24 cellular contexts compared by ENCODE assay signal in the genomic region with DNA sequence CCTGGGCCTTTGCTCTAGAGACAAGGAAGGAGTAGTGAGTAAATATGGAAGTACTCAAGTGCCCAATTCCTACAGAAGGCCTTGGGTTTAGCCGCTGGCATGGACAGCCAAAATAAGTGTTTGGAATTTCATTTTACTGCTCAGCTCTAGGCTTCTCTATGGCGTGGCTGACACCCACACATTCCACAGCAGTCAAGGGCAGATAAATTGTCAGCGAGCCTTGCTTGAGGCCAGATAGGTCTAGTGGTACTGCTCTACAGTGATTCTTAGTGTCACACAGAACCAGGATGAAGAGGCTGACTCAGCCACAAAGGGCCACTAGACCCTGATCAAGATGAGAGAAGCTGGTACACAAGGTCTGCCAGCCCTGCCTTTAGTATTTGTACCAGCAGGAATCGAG.
DNase-seq lines count a peak whose midpoint lies in the region; ATAC-seq and TF ChIP-seq lines count a peak whose summit lies in the region.
"Had no signal": no experiment of that assay in that cellular context is flagged by ENCODE, and none has a peak within 500 bp of the region (broad histone marks: within the 10 kb centered on the region; RNA-seq: fewer than 3 reads in every experiment).

No MANE protein-coding gene starts in this region.

- H3K27me3 ChIP-seq in ACC112 (ENCODE audit: insufficient read depth, low read length), result no peaks in the 10 kb centered on the region
- H3K27me3 ChIP-seq in Karpas-422 (ENCODE audit: low read length), result no peaks in the 10 kb centered on the region
- H3K27me3 ChIP-seq in heart right ventricle, result no peaks in the 10 kb centered on the region
- H3K27me3 ChIP-seq: BLaER1, dorsolateral prefrontal cortex, suprapubic skin had no signal

- no peak for TF ChIP-seq CTCF in heart right ventricle (IDR thresholded peaks at IDR 0.05)

- H4K20me1 ChIP-seq in Karpas-422 (ENCODE audit: insufficient read depth, low read depth, low read length), result no peaks in the 10 kb centered on the region
- H4K20me1 ChIP-seq: BLaER1 had no signal

- H3K4me3 ChIP-seq in ACC112 (ENCODE audit: low read depth, low read length) (no peak overlapping the region), Karpas-422 (ENCODE audit: low read length) (no peak overlapping the region), heart right ventricle (no peak overlapping the region)
- H3K4me3 ChIP-seq: BLaER1, dorsolateral prefrontal cortex, suprapubic skin had no signal

- H2AFZ ChIP-seq in ACC112 (ENCODE audit: low read length, unreplicated experiment) (no peak overlapping the region), Karpas-422 (ENCODE audit: low read length) (no peak overlapping the region; the same call in 1 of the 2 replicates)

- H3K79me2 ChIP-seq in ACC112 (ENCODE audit: control insufficient read depth, insufficient read depth, low read length, unreplicated experiment) (no peaks in the 10 kb centered on the region), Karpas-422 (ENCODE audit: low read length) (no peaks in the 10 kb centered on the region)

- H3K9me2 ChIP-seq in Karpas-422 (replicated peaks; ENCODE audit: insufficient read depth, low read length), result no peaks in the 10 kb centered on the region

- H3K4me1 ChIP-seq in ACC112 (ENCODE audit: control insufficient read depth, insufficient read depth, low read length, unreplicated experiment) (peaks cover 45% of the 10 kb centered on the region), Karpas-422 (ENCODE audit: low read length) (peaks cover 78% of the 10 kb centered on the region), heart right ventricle (peaks cover 0 to 16% (median 6%) of the 10 kb centered on the region in 9 donors)
- H3K4me1 ChIP-seq: BLaER1 had no signal

- peak in 6 of 8 donors; percentile 47 to 71 (median 58) for ATAC-seq in heart right ventricle
- no peak for ATAC-seq in GM21447 (IDR thresholded peaks at IDR 0.05; ENCODE audit: unreplicated experiment)
- ATAC-seq: stimulated activated naive B cell treated with anti-CD40 and anti-IgM and Interleukin-4, amounts not matched to agents 10 μg/mL and 1 μg/mL and 100 μg/mL, for 72 hours had no signal

- H3K27ac ChIP-seq in ACC112 (ENCODE audit: low read depth, low read length) (peak overlapping the region; percentile 93), Karpas-422 (ENCODE audit: low read length) (peak overlapping the region; percentile 84), heart right ventricle (peak overlapping the region in 3 of 10 donors; percentile 14 to 34 (median 17))
- H3K27ac ChIP-seq: BLaER1, dorsolateral prefrontal cortex, suprapubic skin had no signal

- 49 to 61% methylated on average over 4 of the region's 4 CpGs for WGBS in heart right ventricle, 2 donors

- H3K9ac ChIP-seq in Karpas-422 (ENCODE audit: low read length), result no peak overlapping the region
- H3K9ac ChIP-seq: BLaER1 had no signal

- no peaks in the 10 kb centered on the region for H3K36me3 ChIP-seq in ACC112 (ENCODE audit: insufficient read depth, low read length)
- no peaks in the 10 kb centered on the region for H3K36me3 ChIP-seq in Karpas-422 (ENCODE audit: insufficient read depth, low read length)
- no peaks in the 10 kb centered on the region for H3K36me3 ChIP-seq in heart right ventricle
- H3K36me3 ChIP-seq: BLaER1, suprapubic skin had no signal

- no peak for DNase-seq in Karpas-422
- no peak for DNase-seq in heart right ventricle
- peak; percentile 11 for DNase-seq in myocyte (ENCODE audit: low read depth)
- DNase-seq in SIG-M5 treated with dmso at 0.1 percent for 504 hours (lab: John Stamatoyannopoulos, UW; ENCODE audit: unreplicated experiment), result no peak
- no peak for DNase-seq in NCI-H1694 (lab: John Stamatoyannopoulos, UW)
- DNase-seq in SW480 (ENCODE audit: low spot score), result no peak
- DNase-seq: activated B cell treated with CpG ODN at 0.5 μM for 24 hours; activated CD4-positive, alpha-beta T cell treated with anti-CD3 and anti-CD28 coated beads, Interleukin-2, amount 50 U/mL, for 4 hours; activated naive CD4-positive, alpha-beta T cell treated with anti-CD3 and anti-CD28 coated beads, Interleukin-2, amount 50 U/mL, for 16 hours; COR-L47; DMS79; dorsolateral prefrontal cortex; GOT3; head of caudate nucleus; Kasumi-1; NCI-H2029; occipital lobe; OCI-M1; stimulated activated CD4-positive, alpha-beta T cell treated with anti-CD3 and anti-CD28 coated beads, Interleukin-4, amount 100 ng/mL, for 1 hour; stimulated activated naive B cell treated with anti-CD40 and anti-IgM and Interleukin-4, amounts not matched to agents 10 μg/mL and 1 μg/mL and 100 μg/mL, for 72 hours had no signal

- intact Hi-C loops in heart right ventricle (cut with DNase I), result loop anchor here in 4 of 10 donors (5.0 to 10.0 kb wide), 2 partner anchors 73 to 1000 kb away; no protein-coding TSS in a partner anchor

- H3K4me2 ChIP-seq in Karpas-422 (ENCODE audit: low read depth, low read length, poor library complexity, severe bottlenecking), result no peak overlapping the region
- H3K4me2 ChIP-seq: BLaER1 had no signal

- H3K9me3 ChIP-seq in Karpas-422 (ENCODE audit: low read length) (no peaks in the 10 kb centered on the region), heart right ventricle (no peaks in the 10 kb centered on the region)
- H3K9me3 ChIP-seq: BLaER1, suprapubic skin had no signal
